1 cellular context compared by ENCODE assay signal in genomic region chr2:48450256-48450655, GRCh38.
TF ChIP-seq lines count a peak whose summit lies in the region.

No MANE protein-coding gene starts in this region.

TF ChIP-seq in GM23338, 12 proteins besides CTCF, POLR2A, EP300 and RAD21:
- TF ChIP-seq NANOG (IDR thresholded peaks at IDR 0.05; ENCODE audit: borderline replicate concordance): no peak
- TF ChIP-seq STAT1 (IDR thresholded peaks at IDR 0.05; ENCODE audit: unreplicated experiment): no peak
- no peak for TF ChIP-seq REST (IDR thresholded peaks at IDR 0.05; ENCODE audit: unreplicated experiment)
- TF ChIP-seq CREB1 (CRISPR knock-in tag; IDR thresholded peaks at IDR 0.05; ENCODE audit: low read depth): no peak
- TF ChIP-seq ZNF462 (CRISPR knock-in tag; IDR thresholded peaks at IDR 0.05): no peak
- no peak for TF ChIP-seq JUNB (IDR thresholded peaks at IDR 0.05; ENCODE audit: unreplicated experiment)
- no peak for TF ChIP-seq ZNF114 (CRISPR knock-in tag; IDR thresholded peaks at IDR 0.05)
- TF ChIP-seq ETS1 (IDR thresholded peaks at IDR 0.05): no peak
- no peak for TF ChIP-seq EZH2phosphoT487 (IDR thresholded peaks at IDR 0.05; ENCODE audit: unreplicated experiment)
- TF ChIP-seq ZNF331 (CRISPR knock-in tag; IDR thresholded peaks at IDR 0.05; ENCODE audit: low read depth): no peak
- TF ChIP-seq POLR2AphosphoS5 (IDR thresholded peaks at IDR 0.05; ENCODE audit: low read depth): no peak
- no peak for TF ChIP-seq EZH2 (IDR thresholded peaks at IDR 0.05; ENCODE audit: low read depth, unreplicated experiment)
